In the genomic region with DNA sequence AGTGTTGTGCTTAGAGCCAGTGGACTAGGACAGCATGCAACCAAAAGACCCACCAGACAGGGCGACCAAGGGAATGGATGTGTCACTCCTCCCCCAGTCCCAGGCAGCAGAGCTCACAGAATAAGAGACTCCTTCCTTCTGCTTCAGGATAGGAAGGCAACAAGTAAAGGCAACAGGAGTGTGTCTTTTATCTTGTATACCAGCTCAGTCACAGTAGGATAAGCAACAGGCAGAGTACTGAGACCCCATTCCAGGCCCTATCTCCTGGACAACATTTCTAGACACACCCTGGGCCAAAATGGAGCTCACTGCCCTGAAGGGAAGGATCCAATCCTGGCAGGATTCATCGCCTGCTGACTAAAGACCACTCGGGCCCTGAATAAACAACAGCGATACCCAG, we compare ENCODE assay signal across 1 cellular context.
TF ChIP-seq lines count a peak whose summit lies in the region.

No MANE protein-coding gene starts in this region.

TF ChIP-seq in K562, 482 proteins besides CTCF, POLR2A, EP300 and RAD21:
- TF ChIP-seq SP2 (IDR thresholded peaks at IDR 0.05; ENCODE audit: extremely low read depth, low read depth, low read length, poor library complexity, severe bottlenecking) (no peak), CREM (IDR thresholded peaks at IDR 0.05; ENCODE audit: low read depth) (no peak), E2F5 (CRISPR knock-in tag; IDR thresholded peaks at IDR 0.05) (no peak), FOSL1 (tag; conservative IDR thresholded peaks at IDR 0.05) (no peak), E2F1 (CRISPR knock-in tag; IDR thresholded peaks at IDR 0.05) (no peak), CBFA2T2 (conservative IDR thresholded peaks at IDR 0.05) (0 out of 2 replicates have a peak, but pooled peaks have one; percentile 16), ARHGAP35 (IDR thresholded peaks at IDR 0.05; ENCODE audit: partially characterized antibody) (no peak), GABPB1 (CRISPR knock-in tag; IDR thresholded peaks at IDR 0.05) (no peak), MYNN (IDR thresholded peaks at IDR 0.05) (0 out of 2 replicates have a peak, but pooled peaks have one; percentile 54), MYNN (CRISPR knock-in tag; IDR thresholded peaks at IDR 0.05) (no peak), ZNF780A (CRISPR knock-in tag; IDR thresholded peaks at IDR 0.05) (no peak), RB1 (IDR thresholded peaks at IDR 0.05; ENCODE audit: low read depth) (no peak), CBFA2T3 (IDR thresholded peaks at IDR 0.05) (peak; percentile 52)
- TF ChIP-seq, protein P1, sequence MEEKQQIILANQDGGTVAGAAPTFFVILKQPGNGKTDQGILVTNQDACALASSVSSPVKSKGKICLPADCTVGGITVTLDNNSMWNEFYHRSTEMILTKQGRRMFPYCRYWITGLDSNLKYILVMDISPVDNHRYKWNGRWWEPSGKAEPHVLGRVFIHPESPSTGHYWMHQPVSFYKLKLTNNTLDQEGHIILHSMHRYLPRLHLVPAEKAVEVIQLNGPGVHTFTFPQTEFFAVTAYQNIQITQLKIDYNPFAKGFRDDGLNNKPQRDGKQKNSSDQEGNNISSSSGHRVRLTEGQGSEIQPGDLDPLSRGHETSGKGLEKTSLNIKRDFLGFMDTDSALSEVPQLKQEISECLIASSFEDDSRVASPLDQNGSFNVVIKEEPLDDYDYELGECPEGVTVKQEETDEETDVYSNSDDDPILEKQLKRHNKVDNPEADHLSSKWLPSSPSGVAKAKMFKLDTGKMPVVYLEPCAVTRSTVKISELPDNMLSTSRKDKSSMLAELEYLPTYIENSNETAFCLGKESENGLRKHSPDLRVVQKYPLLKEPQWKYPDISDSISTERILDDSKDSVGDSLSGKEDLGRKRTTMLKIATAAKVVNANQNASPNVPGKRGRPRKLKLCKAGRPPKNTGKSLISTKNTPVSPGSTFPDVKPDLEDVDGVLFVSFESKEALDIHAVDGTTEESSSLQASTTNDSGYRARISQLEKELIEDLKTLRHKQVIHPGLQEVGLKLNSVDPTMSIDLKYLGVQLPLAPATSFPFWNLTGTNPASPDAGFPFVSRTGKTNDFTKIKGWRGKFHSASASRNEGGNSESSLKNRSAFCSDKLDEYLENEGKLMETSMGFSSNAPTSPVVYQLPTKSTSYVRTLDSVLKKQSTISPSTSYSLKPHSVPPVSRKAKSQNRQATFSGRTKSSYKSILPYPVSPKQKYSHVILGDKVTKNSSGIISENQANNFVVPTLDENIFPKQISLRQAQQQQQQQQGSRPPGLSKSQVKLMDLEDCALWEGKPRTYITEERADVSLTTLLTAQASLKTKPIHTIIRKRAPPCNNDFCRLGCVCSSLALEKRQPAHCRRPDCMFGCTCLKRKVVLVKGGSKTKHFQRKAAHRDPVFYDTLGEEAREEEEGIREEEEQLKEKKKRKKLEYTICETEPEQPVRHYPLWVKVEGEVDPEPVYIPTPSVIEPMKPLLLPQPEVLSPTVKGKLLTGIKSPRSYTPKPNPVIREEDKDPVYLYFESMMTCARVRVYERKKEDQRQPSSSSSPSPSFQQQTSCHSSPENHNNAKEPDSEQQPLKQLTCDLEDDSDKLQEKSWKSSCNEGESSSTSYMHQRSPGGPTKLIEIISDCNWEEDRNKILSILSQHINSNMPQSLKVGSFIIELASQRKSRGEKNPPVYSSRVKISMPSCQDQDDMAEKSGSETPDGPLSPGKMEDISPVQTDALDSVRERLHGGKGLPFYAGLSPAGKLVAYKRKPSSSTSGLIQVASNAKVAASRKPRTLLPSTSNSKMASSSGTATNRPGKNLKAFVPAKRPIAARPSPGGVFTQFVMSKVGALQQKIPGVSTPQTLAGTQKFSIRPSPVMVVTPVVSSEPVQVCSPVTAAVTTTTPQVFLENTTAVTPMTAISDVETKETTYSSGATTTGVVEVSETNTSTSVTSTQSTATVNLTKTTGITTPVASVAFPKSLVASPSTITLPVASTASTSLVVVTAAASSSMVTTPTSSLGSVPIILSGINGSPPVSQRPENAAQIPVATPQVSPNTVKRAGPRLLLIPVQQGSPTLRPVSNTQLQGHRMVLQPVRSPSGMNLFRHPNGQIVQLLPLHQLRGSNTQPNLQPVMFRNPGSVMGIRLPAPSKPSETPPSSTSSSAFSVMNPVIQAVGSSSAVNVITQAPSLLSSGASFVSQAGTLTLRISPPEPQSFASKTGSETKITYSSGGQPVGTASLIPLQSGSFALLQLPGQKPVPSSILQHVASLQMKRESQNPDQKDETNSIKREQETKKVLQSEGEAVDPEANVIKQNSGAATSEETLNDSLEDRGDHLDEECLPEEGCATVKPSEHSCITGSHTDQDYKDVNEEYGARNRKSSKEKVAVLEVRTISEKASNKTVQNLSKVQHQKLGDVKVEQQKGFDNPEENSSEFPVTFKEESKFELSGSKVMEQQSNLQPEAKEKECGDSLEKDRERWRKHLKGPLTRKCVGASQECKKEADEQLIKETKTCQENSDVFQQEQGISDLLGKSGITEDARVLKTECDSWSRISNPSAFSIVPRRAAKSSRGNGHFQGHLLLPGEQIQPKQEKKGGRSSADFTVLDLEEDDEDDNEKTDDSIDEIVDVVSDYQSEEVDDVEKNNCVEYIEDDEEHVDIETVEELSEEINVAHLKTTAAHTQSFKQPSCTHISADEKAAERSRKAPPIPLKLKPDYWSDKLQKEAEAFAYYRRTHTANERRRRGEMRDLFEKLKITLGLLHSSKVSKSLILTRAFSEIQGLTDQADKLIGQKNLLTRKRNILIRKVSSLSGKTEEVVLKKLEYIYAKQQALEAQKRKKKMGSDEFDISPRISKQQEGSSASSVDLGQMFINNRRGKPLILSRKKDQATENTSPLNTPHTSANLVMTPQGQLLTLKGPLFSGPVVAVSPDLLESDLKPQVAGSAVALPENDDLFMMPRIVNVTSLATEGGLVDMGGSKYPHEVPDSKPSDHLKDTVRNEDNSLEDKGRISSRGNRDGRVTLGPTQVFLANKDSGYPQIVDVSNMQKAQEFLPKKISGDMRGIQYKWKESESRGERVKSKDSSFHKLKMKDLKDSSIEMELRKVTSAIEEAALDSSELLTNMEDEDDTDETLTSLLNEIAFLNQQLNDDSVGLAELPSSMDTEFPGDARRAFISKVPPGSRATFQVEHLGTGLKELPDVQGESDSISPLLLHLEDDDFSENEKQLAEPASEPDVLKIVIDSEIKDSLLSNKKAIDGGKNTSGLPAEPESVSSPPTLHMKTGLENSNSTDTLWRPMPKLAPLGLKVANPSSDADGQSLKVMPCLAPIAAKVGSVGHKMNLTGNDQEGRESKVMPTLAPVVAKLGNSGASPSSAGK (IDR thresholded peaks at IDR 0.05) = no peak
- TF ChIP-seq, protein P2, sequence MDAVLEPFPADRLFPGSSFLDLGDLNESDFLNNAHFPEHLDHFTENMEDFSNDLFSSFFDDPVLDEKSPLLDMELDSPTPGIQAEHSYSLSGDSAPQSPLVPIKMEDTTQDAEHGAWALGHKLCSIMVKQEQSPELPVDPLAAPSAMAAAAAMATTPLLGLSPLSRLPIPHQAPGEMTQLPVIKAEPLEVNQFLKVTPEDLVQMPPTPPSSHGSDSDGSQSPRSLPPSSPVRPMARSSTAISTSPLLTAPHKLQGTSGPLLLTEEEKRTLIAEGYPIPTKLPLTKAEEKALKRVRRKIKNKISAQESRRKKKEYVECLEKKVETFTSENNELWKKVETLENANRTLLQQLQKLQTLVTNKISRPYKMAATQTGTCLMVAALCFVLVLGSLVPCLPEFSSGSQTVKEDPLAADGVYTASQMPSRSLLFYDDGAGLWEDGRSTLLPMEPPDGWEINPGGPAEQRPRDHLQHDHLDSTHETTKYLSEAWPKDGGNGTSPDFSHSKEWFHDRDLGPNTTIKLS (IDR thresholded peaks at IDR 0.05; ENCODE audit: borderline replicate concordance, low read depth) = no peak
